30 cellular contexts compared by ENCODE assay signal in the genomic region with DNA sequence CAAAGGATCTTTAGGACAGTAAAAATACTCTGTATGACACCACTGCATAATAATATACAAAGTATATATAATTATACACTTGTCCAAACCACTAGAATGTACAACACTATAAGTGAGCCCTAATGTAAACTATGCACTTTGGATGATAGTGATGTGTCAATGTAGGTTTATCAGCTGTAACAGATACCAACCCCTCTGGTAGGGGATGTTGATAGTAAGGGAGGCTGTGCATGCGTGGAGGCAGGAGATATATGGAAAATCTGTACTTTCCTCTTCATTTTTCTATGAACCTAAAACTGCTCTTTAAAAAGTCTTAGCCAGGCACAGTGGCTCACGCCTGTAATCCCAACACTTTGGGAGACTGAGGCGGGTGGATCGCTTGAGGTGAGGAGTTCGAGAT.
"Had no signal": no experiment of that assay in that cellular context is flagged by ENCODE, and none has a peak within 500 bp of the region (broad histone marks: within the 10 kb centered on the region; RNA-seq: fewer than 3 reads in every experiment).

No MANE protein-coding gene starts in this region.

- H3K4me1 ChIP-seq: adrenal gland, colonic mucosa had no signal

- H3K36me3 ChIP-seq: adrenal gland, breast epithelium, cardiac muscle cell, colonic mucosa, WERI-Rb-1 had no signal

- H3K27me3 ChIP-seq: adrenal gland, breast epithelium, cardiac muscle cell, colonic mucosa had no signal

- H3K27ac ChIP-seq: adrenal gland, breast epithelium, cardiac muscle cell, colonic mucosa, epithelial cell of prostate, WERI-Rb-1 had no signal

- DNase-seq: activated B cell treated with CpG ODN at 0.5 μM for 24 hours; activated CD4-positive, alpha-beta T cell treated with anti-CD3 and anti-CD28 coated beads for 48 hours; activated CD4-positive, alpha-beta T cell treated with anti-CD3 and anti-CD28 coated beads, Interleukin-2, amount 50 U/mL, for 1 hour; activated CD4-positive, alpha-beta T cell treated with anti-CD3 and anti-CD28 coated beads, Interleukin-2, amount 50 U/mL, for 48 hours; activated CD8-positive, alpha-beta memory T cell treated with anti-CD3 and anti-CD28 coated beads for 24 hours; activated CD8-positive, alpha-beta T cell treated with anti-CD3 and anti-CD28 coated beads for 36 hours; activated effector memory CD4-positive, alpha-beta T cell treated with anti-CD3 and anti-CD28 coated beads, Interleukin-2, amount 50 U/mL, for 16 hours; activated naive CD4-positive, alpha-beta T cell treated with anti-CD3 and anti-CD28 coated beads for 36 hours; activated naive CD8-positive, alpha-beta T cell treated with anti-CD3 and anti-CD28 coated beads for 36 hours; activated naive CD8-positive, alpha-beta T cell treated with anti-CD3 and anti-CD28 coated beads, Interleukin-2, amount 50 U/mL, for 24 hours; activated T-cell treated with anti-CD3 and anti-CD28 coated beads, Interleukin-2, amount 50 U/mL, for 48 hours; adrenal gland; amygdala; aorta; central memory CD4-positive, alpha-beta T cell; cerebellar nuclear complex; colonic mucosa; effector CD8-positive, alpha-beta T cell; foreskin fibroblast; head of caudate nucleus; T-helper 2 cell; WERI-Rb-1 had no signal

- H3K4me3 ChIP-seq: adrenal gland, breast epithelium, cardiac muscle cell, colonic mucosa had no signal

- ATAC-seq: activated CD4-positive, CD25-positive, alpha-beta regulatory T cell treated with anti-CD3 and anti-CD28 coated beads, Interleukin-2, amount 50 U/mL, for 24 hours; activated CD8-positive, alpha-beta T cell treated with anti-CD3 and anti-CD28 coated beads for 36 hours; activated naive CD8-positive, alpha-beta T cell treated with anti-CD3 and anti-CD28 coated beads, Interleukin-2, amount 50 U/mL, for 24 hours; esophagus mucosa had no signal

- FAIRE-seq: endometrium, endothelial cell of umbilical vein, frontal cortex had no signal

- H3K9me3 ChIP-seq: adrenal gland, breast epithelium, colonic mucosa had no signal
